In the genomic region with DNA sequence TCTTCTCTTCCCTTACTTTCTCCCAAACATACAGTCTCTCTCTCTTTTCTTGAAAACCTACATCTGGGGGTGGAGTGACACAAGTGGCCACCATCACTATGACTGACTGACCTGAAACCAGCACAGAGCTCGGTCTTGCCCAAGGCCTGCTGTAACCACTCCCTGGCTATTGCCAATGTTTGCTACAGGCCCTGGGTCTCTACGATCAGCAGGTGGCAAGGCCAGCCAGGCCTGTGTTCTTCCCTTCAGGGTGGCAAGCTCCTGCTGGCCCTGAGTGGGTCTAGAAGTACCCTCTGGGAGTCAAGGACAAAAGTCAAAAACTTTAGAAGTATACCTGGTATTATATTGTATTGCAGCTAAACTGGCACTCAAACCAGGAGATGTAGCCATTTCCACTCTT, we compare ENCODE assay signal across 22 cellular contexts.
"Had no signal": no experiment of that assay in that cellular context is flagged by ENCODE, and none has a peak within 500 bp of the region (broad histone marks: within the 10 kb centered on the region; RNA-seq: fewer than 3 reads in every experiment).

No MANE protein-coding gene starts in this region.

- H3K27me3 ChIP-seq: colonic mucosa, esophagus squamous epithelium, gastrocnemius medialis, heart right ventricle, left lung had no signal

- H3K4me1 ChIP-seq: colonic mucosa, esophagus squamous epithelium, gastrocnemius medialis, lower lobe of right lung had no signal

- H3K36me3 ChIP-seq: colonic mucosa, esophagus squamous epithelium, gastrocnemius medialis, heart right ventricle, left lung, lower lobe of right lung had no signal

- ATAC-seq: effector memory CD8-positive, alpha-beta T cell; esophagus mucosa; gastrocnemius medialis; heart right ventricle; left cardiac atrium; left lung; left ventricle myocardium superior had no signal

- H3K4me3 ChIP-seq: colonic mucosa, esophagus squamous epithelium, gastrocnemius medialis, heart right ventricle, left lung, lower lobe of right lung had no signal

- H3K27ac ChIP-seq: colonic mucosa, epithelial cell of prostate, esophagus squamous epithelium, gastrocnemius medialis, heart right ventricle, left lung, lower lobe of right lung had no signal

- H3K9me3 ChIP-seq: colonic mucosa, esophagus squamous epithelium, gastrocnemius medialis, left lung, lower lobe of right lung had no signal

- DNase-seq: colonic mucosa; cortex of kidney; effector CD8-positive, alpha-beta T cell; effector memory CD8-positive, alpha-beta T cell; endodermal cell; erythroblast; esophagus squamous epithelium; foreskin fibroblast; foreskin melanocyte; gastrocnemius medialis; glutamatergic neuron; head of caudate nucleus; heart right ventricle; hippocampal formation; left cardiac atrium; left lung; left ventricle myocardium superior; lower lobe of right lung; mesendoderm; midbrain had no signal
